In genomic region chr6:68967549-68968300, GRCh38 we compare ENCODE assay signal across 1 cellular context.
TF ChIP-seq lines count a peak whose summit lies in the region.

No MANE protein-coding gene starts in this region.

TF ChIP-seq in K562, 482 proteins besides CTCF, POLR2A, EP300 and RAD21 (continued from another document and continues in another):
- TF ChIP-seq GTF2B (IDR thresholded peaks at IDR 0.05; ENCODE audit: extremely low read depth, insufficient read length) (no peak), BRD4 (IDR thresholded peaks at IDR 0.05) (no peak), HDAC8 (tag; IDR thresholded peaks at IDR 0.05) (no peak), ZFP1 (CRISPR knock-in tag; IDR thresholded peaks at IDR 0.05) (no peak), HEY1 (CRISPR knock-in tag; IDR thresholded peaks at IDR 0.05; ENCODE audit: borderline replicate concordance) (no peak), NCOR1 (IDR thresholded peaks at IDR 0.05) (peak; percentile 62), CSDE1 (IDR thresholded peaks at IDR 0.05) (no peak), ETS2 (tag; IDR thresholded peaks at IDR 0.05; ENCODE audit: borderline replicate concordance, poor library complexity, severe bottlenecking) (no peak), CEBPZ (IDR thresholded peaks at IDR 0.05; ENCODE audit: borderline replicate concordance, low read depth, low read length) (no peak), ID3 (CRISPR knock-in tag; IDR thresholded peaks at IDR 0.05) (no peak), ID3 (tag; IDR thresholded peaks at IDR 0.05) (no peak), PYGO2 (tag; IDR thresholded peaks at IDR 0.05) (no peak), ZNF175 (CRISPR knock-in tag; IDR thresholded peaks at IDR 0.05; ENCODE audit: low read depth) (no peak), ZKSCAN3 (CRISPR knock-in tag; IDR thresholded peaks at IDR 0.05) (no peak), ZNF277 (CRISPR knock-in tag; IDR thresholded peaks at IDR 0.05; ENCODE audit: borderline replicate concordance) (no peak), NRF1 (conservative IDR thresholded peaks at IDR 0.05 in 1 of 2, IDR thresholded peaks at IDR 0.05 in 1 of 2) (peak in 1 of 2 experiments; percentile 31; a peak in 1 of 4 replicates), ZNF324 (CRISPR knock-in tag; IDR thresholded peaks at IDR 0.05) (no peak), CBX8 (IDR thresholded peaks at IDR 0.05; ENCODE audit: borderline replicate concordance, extremely low read depth, low read depth, low read length, poor library complexity, severe bottlenecking) (no peak), RBBP5 (IDR thresholded peaks at IDR 0.05; ENCODE audit: borderline replicate concordance, insufficient read depth, low read length, poor library complexity, severe bottlenecking) (no peak), ZNF584 (CRISPR knock-in tag; IDR thresholded peaks at IDR 0.05; ENCODE audit: low read depth) (no peak), MTA2 (IDR thresholded peaks at IDR 0.05; ENCODE audit: low read depth) (peak; percentile 40; the same call in 1 of the 2 replicates), CHD4 (IDR thresholded peaks at IDR 0.05; ENCODE audit: insufficient read depth, insufficient replicate concordance, low read depth, low read length, poor library complexity, severe bottlenecking) (no peak), ZNF699 (CRISPR knock-in tag; IDR thresholded peaks at IDR 0.05; ENCODE audit: insufficient replicate concordance) (no peak), RB1 (IDR thresholded peaks at IDR 0.05; ENCODE audit: low read depth) (no peak; the same call in 1 of the 2 replicates), ZNF274 (IDR thresholded peaks at IDR 0.05; ENCODE audit: borderline replicate concordance, low read depth, low read length) (no peak), THRAP3 (IDR thresholded peaks at IDR 0.05; ENCODE audit: borderline replicate concordance) (no peak), PHF21A (IDR thresholded peaks at IDR 0.05; ENCODE audit: borderline replicate concordance, low read depth) (peak; percentile 48; the same call in 1 of the 2 replicates), RFX5 (IDR thresholded peaks at IDR 0.05; ENCODE audit: low read depth, low read length) (no peak), SUPT5H (IDR thresholded peaks at IDR 0.05) (no peak), ZNF217 (CRISPR knock-in tag; IDR thresholded peaks at IDR 0.05) (no peak), HMG20B (CRISPR knock-in tag; IDR thresholded peaks at IDR 0.05) (no peak), L3MBTL2 (IDR thresholded peaks at IDR 0.05) (0 out of 2 replicates have a peak, but pooled peaks have one; percentile 31), STAG1 (CRISPR knock-in tag; IDR thresholded peaks at IDR 0.05; ENCODE audit: borderline replicate concordance) (no peak), SMARCE1 (IDR thresholded peaks at IDR 0.05) (peak; percentile 92), SETDB1 (IDR thresholded peaks at IDR 0.05; ENCODE audit: low read length) (no peak), PRMT5 (CRISPR knock-in tag; IDR thresholded peaks at IDR 0.05) (no peak), TCF3 (CRISPR knock-in tag; IDR thresholded peaks at IDR 0.05) (no peak), SNRNP70 (optimal IDR thresholded peaks at IDR 0.05; ENCODE audit: low read depth, low read length) (no peak), BRCA1 (IDR thresholded peaks at IDR 0.05) (no peak), BRCA1 (CRISPR knock-in tag; IDR thresholded peaks at IDR 0.05) (no peak), JUND (IDR thresholded peaks at IDR 0.05; ENCODE audit: borderline replicate concordance, low read depth, low read length) (peak; percentile 90), JUND (tag; IDR thresholded peaks at IDR 0.05; ENCODE audit: borderline replicate concordance, low read depth, low read length) (peak; percentile 85; the same call in 2 of the 3 replicates), CBX2 (IDR thresholded peaks at IDR 0.05; ENCODE audit: insufficient read depth, low read length, poor library complexity, severe bottlenecking) (no peak), ZNF408 (CRISPR knock-in tag; IDR thresholded peaks at IDR 0.05; ENCODE audit: low read depth) (no peak), NFXL1 (CRISPR knock-in tag; IDR thresholded peaks at IDR 0.05) (no peak), ZBTB2 (IDR thresholded peaks at IDR 0.05) (no peak), ZFPM2 (CRISPR knock-in tag; IDR thresholded peaks at IDR 0.05) (no peak), CREM (IDR thresholded peaks at IDR 0.05; ENCODE audit: low read depth) (peak; percentile 26; the same call in 1 of the 2 replicates), HMG20A (CRISPR knock-in tag; conservative IDR thresholded peaks at IDR 0.05) (no peak), SP1 (CRISPR knock-in tag; IDR thresholded peaks at IDR 0.05) (no peak), SFPQ (IDR thresholded peaks at IDR 0.05; ENCODE audit: low read depth, low read length) (no peak), ZFP91 (CRISPR knock-in tag; IDR thresholded peaks at IDR 0.05) (no peak), GABPB1 (CRISPR knock-in tag; IDR thresholded peaks at IDR 0.05) (no peak), ZNF121 (CRISPR knock-in tag; conservative IDR thresholded peaks at IDR 0.05) (no peak), ZNF146 (CRISPR knock-in tag; IDR thresholded peaks at IDR 0.05; ENCODE audit: unreplicated experiment) (no peak), KLF13 (tag; IDR thresholded peaks at IDR 0.05; ENCODE audit: borderline replicate concordance, low read depth) (no peak), RUNX1 (IDR thresholded peaks at IDR 0.05; ENCODE audit: low read depth) (no peak), ARNT (IDR thresholded peaks at IDR 0.05) (peak; percentile 48 to 49; a peak in 1 of 4 replicates), SPI1 (IDR thresholded peaks at IDR 0.05; ENCODE audit: borderline replicate concordance, low read depth, low read length) (no peak), HDAC1 (IDR thresholded peaks at IDR 0.05) (peak in 1 of 2 experiments; percentile 83; a peak in 2 of 4 replicates), DEAF1 (CRISPR knock-in tag; IDR thresholded peaks at IDR 0.05) (no peak; the same call in 1 of the 2 replicates), BRF2 (IDR thresholded peaks at IDR 0.05; ENCODE audit: borderline replicate concordance, insufficient read depth, insufficient read length) (no peak), KAT8 (IDR thresholded peaks at IDR 0.05; ENCODE audit: low read depth) (no peak), ELK3 (CRISPR knock-in tag; IDR thresholded peaks at IDR 0.05) (no peak)
